8 cellular contexts compared by ENCODE assay signal in the genomic region with DNA sequence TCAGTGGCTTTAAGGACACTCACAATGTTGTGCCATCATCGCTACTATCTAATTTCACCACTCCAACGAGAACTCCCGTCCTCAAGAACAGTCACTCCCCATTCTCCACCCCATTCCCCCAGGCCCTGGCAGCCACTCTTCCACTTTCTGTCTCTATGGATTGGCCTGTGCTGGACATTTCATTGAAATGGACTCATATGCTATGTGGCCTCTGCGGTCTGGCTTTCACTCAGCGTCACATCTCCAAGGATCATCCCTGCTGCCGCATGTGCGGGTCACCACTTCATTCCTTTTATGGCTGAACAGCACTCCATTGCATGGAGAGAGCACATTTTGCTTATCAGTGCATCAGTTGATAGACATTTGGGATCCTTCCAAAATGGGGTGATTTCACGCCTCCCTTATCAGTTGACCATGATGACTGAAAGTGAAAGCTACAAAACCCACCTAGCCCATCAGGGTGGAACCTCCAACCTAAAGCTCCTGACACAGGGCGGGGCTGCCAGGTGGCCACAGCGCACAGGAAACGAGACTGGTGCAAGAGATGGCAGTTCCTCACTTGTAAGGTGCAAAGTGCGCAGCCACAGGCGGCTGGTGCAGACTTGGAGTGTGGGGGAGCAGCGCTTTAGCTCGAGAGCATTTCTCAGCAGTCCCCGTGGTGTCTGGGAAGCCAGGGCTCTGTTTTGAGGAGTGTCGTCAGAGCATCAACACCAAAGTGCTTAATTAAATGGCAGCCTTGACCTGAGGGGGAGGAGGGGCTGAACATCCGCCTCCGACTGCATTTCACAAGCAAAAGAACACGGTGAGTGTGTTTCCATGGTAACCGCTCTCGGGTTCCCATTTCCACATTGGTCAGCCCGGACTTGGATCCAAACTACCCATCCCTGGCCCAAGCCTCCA. TPM values are rescaled to one million over a fixed set of nuclear protein-coding genes. Genes with fewer than 3 reads are reported as not detected.
A peak's percentile ranks its signal among the peaks of the same experiment; 100 is the strongest.
DNase-seq lines count a peak whose midpoint lies in the region; ATAC-seq and TF ChIP-seq lines count a peak whose summit lies in the region.

No MANE protein-coding gene starts in this region.

- POLR2A ChIA-PET in HEK293T (lab: Yijun Ruan, JAX) = no interaction called here

- peak; percentile 91 to 93 for ATAC-seq in CD4-positive, CD25-positive, alpha-beta regulatory T cell (ENCODE audit: low read depth in 2 of 2)
- ATAC-seq in GM19372 (IDR thresholded peaks at IDR 0.05; ENCODE audit: low read depth, unreplicated experiment) (peak; percentile 79), HG03432 (IDR thresholded peaks at IDR 0.05; ENCODE audit: unreplicated experiment) (peak; percentile 90)

- H3K27me3 Mint-ChIP-seq in CD4-positive, CD25-positive, alpha-beta regulatory T cell = no peaks in the 10 kb centered on the region

- peak overlapping the region; percentile 73 for H3K4me3 ChIP-seq in CD4-positive, CD25-positive, alpha-beta regulatory T cell (ENCODE audit: low read depth, low read length)
- H3K4me3 ChIP-seq in duodenal mucosa (ENCODE audit: low read depth in 1 of 2, low read length in 2 of 2) = peak overlapping the region; percentile 65 to 69

- H3K36me3 ChIP-seq in CD4-positive, CD25-positive, alpha-beta regulatory T cell (ENCODE audit: control insufficient read depth, insufficient read depth, low read length) = peaks cover 27% of the 10 kb centered on the region
- peaks cover 12 to 25% of the 10 kb centered on the region in 2 donors for H3K36me3 ChIP-seq in duodenal mucosa (ENCODE audit: control insufficient read depth in 1 of 2, insufficient read depth in 2 of 2, low read length in 2 of 2)

- no peaks in the 10 kb centered on the region for H3K27me3 ChIP-seq in CD4-positive, CD25-positive, alpha-beta regulatory T cell (ENCODE audit: control insufficient read depth, insufficient read depth, low read length)
- no peaks in the 10 kb centered on the region for H3K27me3 ChIP-seq in duodenal mucosa (ENCODE audit: control insufficient read depth in 1 of 2, insufficient read depth in 2 of 2, low read length in 2 of 2)

- H3K9me3 ChIP-seq in CD4-positive, CD25-positive, alpha-beta regulatory T cell (ENCODE audit: control insufficient read depth in 2 of 2, low read length in 2 of 2) = no peaks in the 10 kb centered on the region
- H3K9me3 ChIP-seq in duodenal mucosa (ENCODE audit: control insufficient read depth in 1 of 2, low read length in 2 of 2) = no peaks in the 10 kb centered on the region

- peaks cover 31% of the 10 kb centered on the region for H3K36me3 Mint-ChIP-seq in CD4-positive, CD25-positive, alpha-beta regulatory T cell

- peak overlapping the region; percentile 89 for H3K27ac ChIP-seq in CD4-positive, CD25-positive, alpha-beta regulatory T cell (ENCODE audit: insufficient read depth, low read length, poor library complexity, severe bottlenecking)
- H3K27ac ChIP-seq in duodenal mucosa (ENCODE audit: low read depth, low read length) = peak overlapping the region; percentile 84

- H3K9ac ChIP-seq in duodenal mucosa (ENCODE audit: low read depth in 1 of 2, low read length in 2 of 2) = peak overlapping the region; percentile 78 to 83

- peaks cover 52% of the 10 kb centered on the region for H3K4me1 ChIP-seq in CD4-positive, CD25-positive, alpha-beta regulatory T cell (ENCODE audit: control insufficient read depth, insufficient read depth, low read length, poor library complexity, severe bottlenecking)
- peaks cover 43 to 46% of the 10 kb centered on the region in 2 donors for H3K4me1 ChIP-seq in duodenal mucosa (ENCODE audit: control insufficient read depth in 1 of 2, insufficient read depth in 2 of 2, low read length in 2 of 2)

- peak overlapping the region; percentile 86 to 95 (median 90) for H3K4me3 Mint-ChIP-seq in CD4-positive, CD25-positive, alpha-beta regulatory T cell

- DNase-seq in CD4-positive, CD25-positive, alpha-beta regulatory T cell = peak; percentile 55 to 92 (median 74)
- peak; percentile 69 for DNase-seq in activated CD4-positive, alpha-beta T cell treated with anti-CD3 and anti-CD28 coated beads for 1 hour
- peak; percentile 67 for DNase-seq in retina
- no peak for DNase-seq in NCI-H2196 (lab: John Stamatoyannopoulos, UW; ENCODE audit: unreplicated experiment)
- no peak for DNase-seq in HEK293T (ENCODE audit: extremely low spot score)

- peak overlapping the region; percentile 96 to 99 (median 96) for H3K27ac Mint-ChIP-seq in CD4-positive, CD25-positive, alpha-beta regulatory T cell

- peaks cover 18 to 72% (median 58%) of the 10 kb centered on the region in 4 donors for H3K4me1 Mint-ChIP-seq in CD4-positive, CD25-positive, alpha-beta regulatory T cell

- H3K9me3 Mint-ChIP-seq in CD4-positive, CD25-positive, alpha-beta regulatory T cell = no peaks in the 10 kb centered on the region

- CTCF ChIA-PET in HEK293T (lab: Yijun Ruan, JAX) = no interaction called here

TF ChIP-seq in HEK293T, 16 proteins besides CTCF, POLR2A, EP300 and RAD21:
- TF ChIP-seq FOXK2 (IDR thresholded peaks at IDR 0.05) (no peak), TARDBP (IDR thresholded peaks at IDR 0.05) (no peak), ARNT (IDR thresholded peaks at IDR 0.05) (no peak)

RNA-seq across cellular contexts. Expression of gene COTL1, which starts 23.8 kb away (rescaled TPM):
- 353 TPM for total RNA-seq in CD4-positive, CD25-positive, alpha-beta regulatory T cell
- polyA plus RNA-seq in CD4-positive, CD25-positive, alpha-beta regulatory T cell = 100 to 1,000 TPM; 450 to 761 (median 584) TPM

RNA-seq across cellular contexts. Expression of gene KLHL36, which starts 54.2 kb away (rescaled TPM):
- 86.0 TPM for total RNA-seq in CD4-positive, CD25-positive, alpha-beta regulatory T cell
- 10 to 100 TPM; 28.1 to 43.4 (median 35.1) TPM for polyA plus RNA-seq in CD4-positive, CD25-positive, alpha-beta regulatory T cell

Comparison
In these comparisons a context has a peak if more than half of its experiments do, and no peak if none do; other contexts are left out.
1. DNase-seq: peak in CD4-positive, CD25-positive, alpha-beta regulatory T cell (3 of 3), activated CD4-positive, alpha-beta T cell treated with anti-CD3 and anti-CD28 coated beads for 1 hour (single experiment) and retina (single experiment); none in NCI-H2196 (single experiment) and HEK293T (single experiment).
2. Peak in every context shown above with its lines, with median percentiles within 50 percentile points of each other: ATAC-seq.